Comparison of ENCODE assay signal across 9 cellular contexts in genomic region chr20:5845686-5846651, GRCh38.
DNase-seq lines count a peak whose midpoint lies in the region; ATAC-seq and TF ChIP-seq lines count a peak whose summit lies in the region.
"Had no signal": no experiment of that assay in that cellular context is flagged by ENCODE, and none has a peak within 500 bp of the region (broad histone marks: within the 10 kb centered on the region; RNA-seq: fewer than 3 reads in every experiment).

No MANE protein-coding gene starts in this region.

- no peaks in the 10 kb centered on the region for H3K27me3 ChIP-seq in sigmoid colon

- no peaks in the 10 kb centered on the region for H3K9me3 ChIP-seq in sigmoid colon

- H3K4me3 Mint-ChIP-seq in endothelial cell (ENCODE audit: unreplicated experiment): no peak overlapping the region
- no peak overlapping the region for H3K4me3 Mint-ChIP-seq in stimulated activated memory B cell treated with anti-CD40 and anti-IgM and Interleukin-4, amounts not matched to agents 10 μg/mL and 1 μg/mL and 100 μg/mL, for 72 hours
- H3K4me3 Mint-ChIP-seq: activated naive CD8-positive, alpha-beta T cell treated with anti-CD3 and anti-CD28 coated beads, Interleukin-2, amount 50 U/mL, for 24 hours had no signal

- no peak for ATAC-seq in stimulated activated memory B cell treated with anti-CD40 and anti-IgM and Interleukin-4, amounts not matched to agents 10 μg/mL and 1 μg/mL and 100 μg/mL, for 72 hours
- no peak for ATAC-seq in HG02571 (IDR thresholded peaks at IDR 0.05; ENCODE audit: unreplicated experiment)
- ATAC-seq: activated naive CD8-positive, alpha-beta T cell treated with anti-CD3 and anti-CD28 coated beads, Interleukin-2, amount 50 U/mL, for 24 hours had no signal

- H3K36me3 ChIP-seq in sigmoid colon: no peaks in the 10 kb centered on the region

- DNase-seq in NCI-H345 (lab: John Stamatoyannopoulos, UW) (peak; percentile 19), NCI-H345 treated with DMSO at 0.1 percent for 48 hours (lab: John Stamatoyannopoulos, UW; ENCODE audit: unreplicated experiment) (no peak), NCI-H748 treated with DMSO at 0.1 percent for 48 hours (lab: John Stamatoyannopoulos, UW) (peak; percentile 42), endothelial cell (ENCODE audit: low spot score) (no peak), sigmoid colon (no peak), NCI-H226 (no peak)
- DNase-seq: activated naive CD8-positive, alpha-beta T cell treated with anti-CD3 and anti-CD28 coated beads, Interleukin-2, amount 50 U/mL, for 24 hours had no signal

- no peak for TF ChIP-seq EP300 in sigmoid colon (IDR thresholded peaks at IDR 0.05)

- H3K27ac ChIP-seq in sigmoid colon: no peak overlapping the region

- no peak overlapping the region for H3K4me3 ChIP-seq in sigmoid colon

- peaks cover 8% of the 10 kb centered on the region for H3K4me1 Mint-ChIP-seq in endothelial cell (ENCODE audit: unreplicated experiment)
- H3K4me1 Mint-ChIP-seq in stimulated activated memory B cell treated with anti-CD40 and anti-IgM and Interleukin-4, amounts not matched to agents 10 μg/mL and 1 μg/mL and 100 μg/mL, for 72 hours: peaks cover 28% of the 10 kb centered on the region

- H3K4me1 ChIP-seq in sigmoid colon: peaks cover 0 to 10% (median 5%) of the 10 kb centered on the region in 4 donors

- TF ChIP-seq POLR2A in sigmoid colon (IDR thresholded peaks at IDR 0.05): no peak

- peak overlapping the region; percentile 91 for H3K27ac Mint-ChIP-seq in endothelial cell (ENCODE audit: unreplicated experiment)
- peak overlapping the region; percentile 57 for H3K27ac Mint-ChIP-seq in stimulated activated memory B cell treated with anti-CD40 and anti-IgM and Interleukin-4, amounts not matched to agents 10 μg/mL and 1 μg/mL and 100 μg/mL, for 72 hours
- H3K27ac Mint-ChIP-seq: activated naive CD8-positive, alpha-beta T cell treated with anti-CD3 and anti-CD28 coated beads, Interleukin-2, amount 50 U/mL, for 24 hours had no signal

- no peaks in the 10 kb centered on the region for H3K36me3 Mint-ChIP-seq in endothelial cell (ENCODE audit: low read depth, unreplicated experiment)
- peaks cover 10% of the 10 kb centered on the region for H3K36me3 Mint-ChIP-seq in stimulated activated memory B cell treated with anti-CD40 and anti-IgM and Interleukin-4, amounts not matched to agents 10 μg/mL and 1 μg/mL and 100 μg/mL, for 72 hours

- H3K27me3 Mint-ChIP-seq in endothelial cell (ENCODE audit: unreplicated experiment): no peaks in the 10 kb centered on the region
- no peaks in the 10 kb centered on the region for H3K27me3 Mint-ChIP-seq in stimulated activated memory B cell treated with anti-CD40 and anti-IgM and Interleukin-4, amounts not matched to agents 10 μg/mL and 1 μg/mL and 100 μg/mL, for 72 hours
- H3K27me3 Mint-ChIP-seq: activated naive CD8-positive, alpha-beta T cell treated with anti-CD3 and anti-CD28 coated beads, Interleukin-2, amount 50 U/mL, for 24 hours had no signal

- intact Hi-C loops in sigmoid colon (cut with DNase I): no loop called here

- 56 to 61% methylated on average over 12 of the region's 12 CpGs for WGBS in sigmoid colon, 2 donors

- TF ChIP-seq CTCF in endothelial cell (IDR thresholded peaks at IDR 0.05; ENCODE audit: unreplicated experiment): no peak
- TF ChIP-seq CTCF in sigmoid colon (IDR thresholded peaks at IDR 0.05): no peak

- no peaks in the 10 kb centered on the region for H3K9me3 Mint-ChIP-seq in endothelial cell (ENCODE audit: unreplicated experiment)
- peaks cover 3% of the 10 kb centered on the region for H3K9me3 Mint-ChIP-seq in stimulated activated memory B cell treated with anti-CD40 and anti-IgM and Interleukin-4, amounts not matched to agents 10 μg/mL and 1 μg/mL and 100 μg/mL, for 72 hours

Comparison
In these comparisons a context has a peak if more than half of its experiments do, and no peak if none do; other contexts are left out.
1. DNase-seq: peak in NCI-H345 (single experiment) and NCI-H748 treated with DMSO at 0.1 percent for 48 hours (single experiment); none in NCI-H345 treated with DMSO at 0.1 percent for 48 hours (single experiment), endothelial cell (single experiment), sigmoid colon (single experiment) and NCI-H226 (single experiment).